ENCODE assay signal across 18 cellular contexts in the genomic region with DNA sequence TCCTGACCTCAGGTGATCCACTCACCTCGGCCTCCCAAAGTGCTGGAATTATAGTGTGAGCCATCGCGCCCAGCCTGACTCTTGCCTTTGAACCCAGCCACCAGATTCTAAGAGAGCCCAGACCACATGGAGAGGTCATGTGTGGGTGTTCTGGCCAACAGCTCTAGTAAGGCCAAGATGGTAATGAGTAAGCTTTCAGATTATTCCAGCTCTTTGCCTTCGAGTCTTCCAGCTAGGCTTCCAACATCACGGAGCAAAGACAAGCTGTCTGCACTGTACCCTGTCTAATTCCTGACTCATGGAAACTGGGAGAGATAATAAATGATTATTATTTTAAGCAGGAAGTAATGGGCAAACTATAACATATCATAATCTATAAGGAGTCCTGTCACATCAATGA.
"Had no signal": no experiment of that assay in that cellular context is flagged by ENCODE, and none has a peak within 500 bp of the region (broad histone marks: within the 10 kb centered on the region; RNA-seq: fewer than 3 reads in every experiment).

No MANE protein-coding gene starts in this region.

- ATAC-seq: heart right ventricle; mucosa of descending colon; naive thymus-derived CD4-positive, alpha-beta T cell had no signal

- H3K4me3 ChIP-seq: cardiac muscle cell, esophagus muscularis mucosa, heart right ventricle, left ventricle myocardium inferior, mucosa of descending colon had no signal

- H3K36me3 ChIP-seq: cardiac muscle cell, esophagus muscularis mucosa, heart right ventricle, left ventricle myocardium inferior had no signal

- H3K4me3 Mint-ChIP-seq: activated CD4-positive, alpha-beta T cell treated with anti-CD3 and anti-CD28 coated beads, Interleukin-2, amount 10 ng/mL, durations not matched to agents 24 days and 14 days; activated naive CD8-positive, alpha-beta T cell treated with anti-CD3 and anti-CD28 coated beads for 36 hours; activated T-helper 1 cell treated with anti-CD3 and anti-CD28 coated beads, Interleukin-12 subunit alpha, Interleukin-12 subunit beta, Interleukin-2, Interleukin-4 antibody, amounts not matched to agents 30 ng/mL and 10 ng/mL and 1 ng/mL, durations not matched to agents 14 hours and 24 hours and 36 hours; naive thymus-derived CD4-positive, alpha-beta T cell; stimulated activated naive CD8-positive, alpha-beta T cell treated with anti-CD3 and anti-CD28 coated beads, Interleukin-15, Interleukin-2, amounts not matched to agents 100 ng/mL and 50 ng/mL, for 24 hours; type B pancreatic cell had no signal

- H3K4me1 ChIP-seq: esophagus muscularis mucosa, left ventricle myocardium inferior, parathyroid adenoma had no signal

- H3K27me3 ChIP-seq: cardiac muscle cell, esophagus muscularis mucosa, heart right ventricle had no signal

- H3K27ac Mint-ChIP-seq: activated CD4-positive, alpha-beta T cell treated with anti-CD3 and anti-CD28 coated beads, Interleukin-2, amount 10 ng/mL, durations not matched to agents 24 days and 14 days; activated naive CD8-positive, alpha-beta T cell treated with anti-CD3 and anti-CD28 coated beads for 36 hours; activated T-helper 1 cell treated with anti-CD3 and anti-CD28 coated beads, Interleukin-12 subunit alpha, Interleukin-12 subunit beta, Interleukin-2, Interleukin-4 antibody, amounts not matched to agents 30 ng/mL and 10 ng/mL and 1 ng/mL, durations not matched to agents 14 hours and 24 hours and 36 hours; stimulated activated naive CD8-positive, alpha-beta T cell treated with anti-CD3 and anti-CD28 coated beads, Interleukin-15, Interleukin-2, amounts not matched to agents 100 ng/mL and 50 ng/mL, for 24 hours; type B pancreatic cell had no signal

- H3K9me3 Mint-ChIP-seq: stimulated activated naive CD8-positive, alpha-beta T cell treated with anti-CD3 and anti-CD28 coated beads, Interleukin-15, Interleukin-2, amounts not matched to agents 100 ng/mL and 50 ng/mL, for 24 hours; type B pancreatic cell had no signal

- H2AFZ ChIP-seq: parathyroid adenoma had no signal

- H3K9ac ChIP-seq: parathyroid adenoma had no signal

- DNase-seq: activated CD4-positive, alpha-beta T cell treated with anti-CD3 and anti-CD28 coated beads, Interleukin-2, amount 10 ng/mL, durations not matched to agents 24 days and 14 days; activated CD4-positive, CD25-positive, alpha-beta regulatory T cell; activated CD8-positive, alpha-beta memory T cell treated with anti-CD3 and anti-CD28 coated beads for 24 hours; activated naive CD8-positive, alpha-beta T cell treated with anti-CD3 and anti-CD28 coated beads for 36 hours; heart right ventricle; left ventricle myocardium inferior; mucosa of descending colon; naive thymus-derived CD4-positive, alpha-beta T cell; retina; stimulated activated CD4-positive, alpha-beta T cell treated with anti-CD3 and anti-CD28 coated beads, Interleukin-15, amount 100 ng/mL, for 24 hours; stimulated activated CD4-positive, alpha-beta T cell treated with anti-CD3 and anti-CD28 coated beads, Interleukin-4, amount 100 ng/mL, for 1 hour; T-helper 2 cell had no signal

- H3K36me3 Mint-ChIP-seq: type B pancreatic cell had no signal

- H3K27ac ChIP-seq: cardiac muscle cell, esophagus muscularis mucosa, heart right ventricle, left ventricle myocardium inferior, parathyroid adenoma had no signal

- H3K9me3 ChIP-seq: esophagus muscularis mucosa, heart right ventricle, left ventricle myocardium inferior, mucosa of descending colon had no signal

- H3K4me1 Mint-ChIP-seq: activated naive CD8-positive, alpha-beta T cell treated with anti-CD3 and anti-CD28 coated beads for 36 hours had no signal
